Comparison of ENCODE assay signal across 8 cellular contexts in the genomic region with DNA sequence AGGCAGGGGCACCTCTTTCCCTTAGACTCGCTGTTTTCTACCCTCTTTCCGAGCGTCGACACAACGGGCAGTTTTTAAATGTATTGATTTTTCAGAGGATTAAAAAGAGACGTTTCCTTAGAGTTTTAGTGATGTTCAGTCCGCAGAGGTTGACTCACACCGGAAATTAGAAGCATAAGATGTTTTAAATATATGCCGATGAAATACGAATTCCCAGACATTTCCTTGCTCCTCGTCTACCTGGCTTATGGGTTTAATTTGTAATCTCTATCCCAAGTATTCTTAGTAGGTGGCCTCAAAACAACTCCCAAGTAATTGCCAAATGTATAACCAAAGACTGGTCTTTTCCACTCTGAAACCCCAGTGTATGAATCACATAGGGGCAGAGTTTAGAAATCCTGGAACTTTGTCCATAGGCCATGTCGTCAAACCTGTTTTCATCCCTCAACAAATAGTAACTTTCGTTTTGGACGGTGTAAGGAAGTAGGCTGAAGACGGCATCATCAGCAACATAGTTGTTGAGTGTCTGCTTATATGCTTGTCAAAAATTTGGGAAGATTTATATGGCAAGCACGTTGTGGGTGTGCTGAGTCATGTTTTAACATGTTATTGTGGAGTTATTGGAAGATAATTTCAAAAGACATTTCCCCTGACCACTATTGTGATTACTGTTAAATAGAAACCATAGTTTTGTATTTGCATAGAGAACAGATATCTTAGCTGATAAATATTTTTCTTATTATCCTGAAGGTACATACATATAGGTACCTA. TPM values are rescaled to one million over a fixed set of nuclear protein-coding genes. Genes with fewer than 3 reads are reported as not detected.
A peak's percentile ranks its signal among the peaks of the same experiment; 100 is the strongest.
DNase-seq lines count a peak whose midpoint lies in the region; ATAC-seq and TF ChIP-seq lines count a peak whose summit lies in the region.

No MANE protein-coding gene starts in this region.

- H3K27me3 ChIP-seq in SJCRH30 (no peaks in the 10 kb centered on the region), testis (no peaks in the 10 kb centered on the region)

- peak overlapping the region; percentile 74 for H3K27ac ChIP-seq in SJCRH30
- H3K27ac ChIP-seq in testis: peak overlapping the region; percentile 97

- H3K4me1 ChIP-seq in SJCRH30: no peaks in the 10 kb centered on the region
- H3K4me1 ChIP-seq in testis: peaks cover 28% of the 10 kb centered on the region

- no peak for TF ChIP-seq CTCF in lower leg skin (IDR thresholded peaks at IDR 0.05)
- no peak for TF ChIP-seq CTCF in testis (IDR thresholded peaks at IDR 0.05)

- peaks cover 18% of the 10 kb centered on the region for H3K36me3 ChIP-seq in SJCRH30
- no peaks in the 10 kb centered on the region for H3K36me3 ChIP-seq in testis (ENCODE audit: low read depth, missing control alignments)

- intact Hi-C loops in lower leg skin (cut with DNase I; ENCODE audit: low total_unique reads) (no loop called here), testis (cut with DNase I; ENCODE audit: low total_unique reads) (no loop called here)

- no peak for ATAC-seq in GM21825 (IDR thresholded peaks at IDR 0.05; ENCODE audit: unreplicated experiment)

- WGBS in lower leg skin, 2 donors: 0 to 1% methylated on average over 16 of the region's 16 CpGs
- WGBS in testis, 2 donors: 0% methylated on average over 16 of the region's 16 CpGs

- DNase-seq in NCI-H1694 treated with DMSO at 0.1 percent for 48 hours (lab: John Stamatoyannopoulos, UW): peak; percentile 19
- DNase-seq in NCI-H1694 (lab: John Stamatoyannopoulos, UW): no peak
- DNase-seq in HT-29 (ENCODE audit: low spot score): peak; percentile 90
- peak in 1 of 2 experiments; percentile 46 for DNase-seq in SJCRH30
- peak; percentile 51 to 84 for DNase-seq in dermis microvascular lymphatic vessel endothelial cell (ENCODE audit: low read depth in 2 of 2)
- DNase-seq in lower leg skin (ENCODE audit: low spot score in 2 of 2): peak in 1 of 2 donors; percentile 37
- no peak for DNase-seq in testis

- no peak for TF ChIP-seq POLR2A in lower leg skin (IDR thresholded peaks at IDR 0.05)
- no peak for TF ChIP-seq POLR2A in testis (IDR thresholded peaks at IDR 0.05)

- H3K9me3 ChIP-seq in SJCRH30 (replicated peaks) (no peaks in the 10 kb centered on the region), testis (no peaks in the 10 kb centered on the region)

- H3K4me3 ChIP-seq in SJCRH30: peak overlapping the region; percentile 88
- H3K4me3 ChIP-seq in lower leg skin (ENCODE audit: low read depth, poor library complexity, severe bottlenecking): peak overlapping the region; percentile 91
- peak overlapping the region; percentile 84 to 90 for H3K4me3 ChIP-seq in testis

RNA-seq across cellular contexts. Expression of a gene that starts 0.8 kb away (rescaled TPM):
- total RNA-seq in HT-29 (2014; rRNA removed; shearing (Covaris generic)): 13.2 and 13.7 TPM in 2 replicates
- 27.3 and 31.5 TPM in 2 replicates for total RNA-seq in SJCRH30 (2014; rRNA removed; shearing (Covaris generic))
- total RNA-seq in dermis microvascular lymphatic vessel endothelial cell (24.1 and 25.7 TPM in 2 replicates), lower leg skin (10 to 100 TPM; 16.3 to 30.1 (median 17.3) TPM), testis (10 to 100 TPM; 47.6 to 48.3 TPM)
- 32.0 TPM for polyA plus RNA-seq in testis (ENCODE audit: insufficient read depth, low read depth, low replicate concordance)

RNA-seq across cellular contexts. Expression of a gene that starts 48.6 kb away (rescaled TPM):
- total RNA-seq in HT-29 (2014; rRNA removed; shearing (Covaris generic)): 42.6 and 45.2 TPM in 2 replicates
- 76.4 and 86.0 TPM in 2 replicates for total RNA-seq in SJCRH30 (2014; rRNA removed; shearing (Covaris generic))
- 44.7 and 47.7 TPM in 2 replicates for total RNA-seq in dermis microvascular lymphatic vessel endothelial cell
- total RNA-seq in lower leg skin: 10 to 100 TPM; 25.3 to 32.5 (median 29.6) TPM
- total RNA-seq in testis: 10 to 100 TPM; 43.5 to 46.8 TPM
- 47.5 TPM for polyA plus RNA-seq in testis (ENCODE audit: insufficient read depth, low read depth, low replicate concordance)

Comparison
In these comparisons a context has a peak if more than half of its experiments do, and no peak if none do; other contexts are left out.
1. DNase-seq: peak in NCI-H1694 treated with DMSO at 0.1 percent for 48 hours (single experiment), HT-29 (single experiment) and dermis microvascular lymphatic vessel endothelial cell (2 of 2); none in NCI-H1694 (single experiment) and testis (single experiment).
2. Peak in every context shown above with its lines, with median percentiles within 50 percentile points of each other: H3K4me3 ChIP-seq.